Comparison of ENCODE assay signal across 11 cellular contexts in genomic region chr14:92322516-92322915, GRCh38. TPM values are rescaled to one million over a fixed set of nuclear protein-coding genes. Genes with fewer than 3 reads are reported as not detected.
A peak's percentile ranks its signal among the peaks of the same experiment; 100 is the strongest.
DNase-seq lines count a peak whose midpoint lies in the region; ATAC-seq and TF ChIP-seq lines count a peak whose summit lies in the region.
"Had no signal": no experiment of that assay in that cellular context is flagged by ENCODE, and none has a peak within 500 bp of the region (broad histone marks: within the 10 kb centered on the region; RNA-seq: fewer than 3 reads in every experiment).

No MANE protein-coding gene starts in this region.

- H3K27me3 Mint-ChIP-seq in activated T-cell treated with anti-CD3 and anti-CD28 coated beads, Interleukin-2, amount 50 U/mL, for 24 hours = peaks cover 86% of the 10 kb centered on the region
- peaks cover 72% of the 10 kb centered on the region for H3K27me3 Mint-ChIP-seq in activated T-cell treated with anti-CD3 and anti-CD28 coated beads, Interleukin-2, amount 50 U/mL, for 4 hours (ENCODE audit: low read depth)
- H3K27me3 Mint-ChIP-seq in activated naive CD8-positive, alpha-beta T cell treated with anti-CD3 and anti-CD28 coated beads, Interleukin-2, amount 50 U/mL, for 24 hours = peaks cover 59% of the 10 kb centered on the region

- H3K27ac Mint-ChIP-seq in activated T-cell treated with anti-CD3 and anti-CD28 coated beads, Interleukin-2, amount 50 U/mL, for 24 hours = no peak overlapping the region
- H3K27ac Mint-ChIP-seq in activated naive CD8-positive, alpha-beta T cell treated with anti-CD3 and anti-CD28 coated beads, Interleukin-2, amount 50 U/mL, for 24 hours = no peak overlapping the region
- H3K27ac Mint-ChIP-seq: T-helper 1 cell treated with Interleukin-12 subunit alpha and Interleukin-12 subunit beta and Interleukin-4 antibody, amounts not matched to agents 30 μg/mL and 1 μg/mL, for 36 hours had no signal

- no peak for ATAC-seq in activated T-cell treated with anti-CD3 and anti-CD28 coated beads, Interleukin-2, amount 50 U/mL, for 4 hours
- no peak for ATAC-seq in activated naive CD8-positive, alpha-beta T cell treated with anti-CD3 and anti-CD28 coated beads, Interleukin-2, amount 50 U/mL, for 24 hours
- ATAC-seq in lower lobe of right lung (no peak), thoracic aorta (ENCODE audit: insufficient number of reproducible peaks, low FRiP score, low read depth) (no peak)

- H3K36me3 ChIP-seq in lower lobe of right lung (no peaks in the 10 kb centered on the region), thoracic aorta (no peaks in the 10 kb centered on the region)

- H3K27ac ChIP-seq in lower lobe of right lung = no peak overlapping the region
- H3K27ac ChIP-seq in thoracic aorta = no peak overlapping the region

- peaks cover 50% of the 10 kb centered on the region for H3K27me3 ChIP-seq in lower lobe of right lung (ENCODE audit: low read depth)
- no peaks in the 10 kb centered on the region for H3K27me3 ChIP-seq in thoracic aorta (replicated peaks; ENCODE audit: insufficient read depth)

- H3K9me3 ChIP-seq in lower lobe of right lung = no peaks in the 10 kb centered on the region
- H3K9me3 ChIP-seq in thoracic aorta = no peaks in the 10 kb centered on the region

- peak overlapping the region; percentile 50 for H3K4me3 ChIP-seq in lower lobe of right lung
- peak overlapping the region; percentile 78 for H3K4me3 ChIP-seq in thoracic aorta

- H3K4me1 ChIP-seq in lower lobe of right lung = peaks cover 19% of the 10 kb centered on the region
- H3K4me1 ChIP-seq in thoracic aorta (ENCODE audit: control insufficient read depth in 1 of 2, low read depth in 2 of 2) = peaks cover 4 to 23% of the 10 kb centered on the region in 2 donors

- H3K4me3 Mint-ChIP-seq in activated T-cell treated with anti-CD3 and anti-CD28 coated beads, Interleukin-2, amount 50 U/mL, for 24 hours = peak overlapping the region; percentile 60
- H3K4me3 Mint-ChIP-seq in activated T-cell treated with anti-CD3 and anti-CD28 coated beads, Interleukin-2, amount 50 U/mL, for 4 hours = no peak overlapping the region
- H3K4me3 Mint-ChIP-seq in activated naive CD8-positive, alpha-beta T cell treated with anti-CD3 and anti-CD28 coated beads, Interleukin-2, amount 50 U/mL, for 24 hours = peak overlapping the region; percentile 53
- H3K4me3 Mint-ChIP-seq: T-helper 1 cell treated with Interleukin-12 subunit alpha and Interleukin-12 subunit beta and Interleukin-4 antibody, amounts not matched to agents 30 μg/mL and 1 μg/mL, for 36 hours had no signal

- H3K4me1 Mint-ChIP-seq in activated T-cell treated with anti-CD3 and anti-CD28 coated beads, Interleukin-2, amount 50 U/mL, for 24 hours (ENCODE audit: low read depth) = peaks cover 14% of the 10 kb centered on the region
- peaks cover 2% of the 10 kb centered on the region for H3K4me1 Mint-ChIP-seq in activated T-cell treated with anti-CD3 and anti-CD28 coated beads, Interleukin-2, amount 50 U/mL, for 4 hours (ENCODE audit: low read depth)
- peaks cover 11% of the 10 kb centered on the region for H3K4me1 Mint-ChIP-seq in activated naive CD8-positive, alpha-beta T cell treated with anti-CD3 and anti-CD28 coated beads, Interleukin-2, amount 50 U/mL, for 24 hours

- no peaks in the 10 kb centered on the region for H3K36me3 Mint-ChIP-seq in activated T-cell treated with anti-CD3 and anti-CD28 coated beads, Interleukin-2, amount 50 U/mL, for 24 hours (ENCODE audit: low read depth)
- no peaks in the 10 kb centered on the region for H3K36me3 Mint-ChIP-seq in activated T-cell treated with anti-CD3 and anti-CD28 coated beads, Interleukin-2, amount 50 U/mL, for 4 hours (ENCODE audit: insufficient read depth)
- H3K36me3 Mint-ChIP-seq in activated naive CD8-positive, alpha-beta T cell treated with anti-CD3 and anti-CD28 coated beads, Interleukin-2, amount 50 U/mL, for 24 hours (ENCODE audit: low read depth) = no peaks in the 10 kb centered on the region

- intact Hi-C loops in lower lobe of right lung (cut with DNase I) = no loop called here

- H3K9me3 Mint-ChIP-seq in activated T-cell treated with anti-CD3 and anti-CD28 coated beads, Interleukin-2, amount 50 U/mL, for 24 hours = no peaks in the 10 kb centered on the region
- H3K9me3 Mint-ChIP-seq in activated T-cell treated with anti-CD3 and anti-CD28 coated beads, Interleukin-2, amount 50 U/mL, for 4 hours = no peaks in the 10 kb centered on the region
- peaks cover under 1% of the 10 kb centered on the region for H3K9me3 Mint-ChIP-seq in activated naive CD8-positive, alpha-beta T cell treated with anti-CD3 and anti-CD28 coated beads, Interleukin-2, amount 50 U/mL, for 24 hours

- DNase-seq in activated T-cell treated with anti-CD3 and anti-CD28 coated beads, Interleukin-2, amount 50 U/mL, for 24 hours = no peak
- no peak for DNase-seq in activated T-cell treated with anti-CD3 and anti-CD28 coated beads, Interleukin-2, amount 50 U/mL, for 4 hours
- DNase-seq in activated naive CD8-positive, alpha-beta T cell treated with anti-CD3 and anti-CD28 coated beads, Interleukin-2, amount 50 U/mL, for 24 hours = no peak
- DNase-seq in lower lobe of right lung (no peak), thoracic aorta (ENCODE audit: low spot score) (no peak), NCI-H526 treated with DMSO at 0.1 percent for 48 hours (lab: John Stamatoyannopoulos, UW) (no peak), DMS53 treated with DMSO at 0.1 percent for 48 hours (lab: John Stamatoyannopoulos, UW; ENCODE audit: unreplicated experiment) (no peak), occipital lobe (lab: John Stamatoyannopoulos, UW) (no peak)
- DNase-seq: central memory CD4-positive, alpha-beta T cell had no signal

- TF ChIP-seq CTCF in lower lobe of right lung (IDR thresholded peaks at IDR 0.05) (no peak), thoracic aorta (IDR thresholded peaks at IDR 0.05) (no peak)

RNA-seq across cellular contexts. Expression of gene SLC24A4, which starts 0.4 kb away (rescaled TPM):
- total RNA-seq in activated T-cell treated with anti-CD3 and anti-CD28 coated beads, Interleukin-2, amount 50 U/mL, for 4 hours = under 1 TPM in 1 of 3 donors, not detected in 2; 0.03 TPM
- total RNA-seq in lower lobe of right lung (3.5 TPM), thoracic aorta (1 to 10 TPM; 2.7 to 4.4 TPM), occipital lobe (0.31 TPM)
- total RNA-seq: fibroblast of villous mesenchyme had no signal
